8 cellular contexts compared by ENCODE assay signal in the genomic region with DNA sequence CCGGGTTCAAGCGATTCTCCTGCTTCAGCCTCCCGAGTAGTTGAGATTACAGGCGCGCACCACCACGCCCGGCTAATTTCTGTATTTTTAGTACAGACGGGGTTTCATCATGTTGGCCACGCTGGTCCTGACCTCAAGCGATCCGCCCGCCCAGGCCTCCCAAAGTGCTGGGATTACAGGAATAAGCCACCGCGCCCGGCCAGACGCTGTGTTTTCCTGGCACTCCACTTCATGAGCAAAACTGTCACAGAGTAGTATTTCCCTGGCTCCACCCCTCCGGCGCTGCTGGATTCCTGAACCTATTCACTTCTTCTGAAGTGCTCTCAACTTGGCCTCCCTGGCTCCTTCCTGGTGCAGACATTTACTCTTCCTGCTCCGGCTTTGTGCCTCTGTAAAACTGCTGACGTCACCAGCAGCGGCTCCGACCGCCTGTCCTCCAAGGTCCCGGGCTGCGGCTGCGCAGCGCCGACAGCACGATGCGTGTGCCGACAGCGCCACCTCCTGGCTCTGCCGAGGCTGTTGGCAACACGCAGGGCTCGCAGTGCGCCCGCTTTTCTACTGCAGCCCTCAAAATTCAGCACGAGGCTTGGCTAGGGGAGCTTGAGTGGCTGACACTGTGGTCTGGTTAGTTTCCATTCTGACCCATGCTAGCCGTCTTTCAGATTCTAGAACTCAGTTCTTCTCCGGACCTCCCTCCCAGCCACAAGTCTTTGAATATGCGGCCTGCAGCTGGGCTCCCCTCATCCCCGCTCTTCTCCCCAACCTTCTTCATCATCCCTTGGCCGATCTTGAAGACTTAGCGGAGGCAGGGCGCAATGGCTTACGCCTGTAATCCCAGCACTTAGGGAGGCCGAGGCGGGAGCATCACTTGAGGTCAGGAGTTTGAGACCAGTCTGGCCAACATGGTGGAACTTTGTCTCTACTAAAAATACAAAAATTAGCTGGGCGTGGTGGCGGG. TPM values are rescaled to one million over a fixed set of nuclear protein-coding genes. Genes with fewer than 3 reads are reported as not detected.
DNase-seq lines count a peak whose midpoint lies in the region; ATAC-seq and TF ChIP-seq lines count a peak whose summit lies in the region.

No MANE protein-coding gene starts in this region.

- ATAC-seq in GM19438 (IDR thresholded peaks at IDR 0.05; ENCODE audit: low read depth, unreplicated experiment), result peak; percentile 83

- no peaks in the 10 kb centered on the region for H4K20me1 ChIP-seq in BLaER1 treated with 17β-estradiol and CSF1 and Interleukin-3, amounts not matched to agents 10 nM and 100 nM
- no peaks in the 10 kb centered on the region for H4K20me1 ChIP-seq in OCI-LY7 (ENCODE audit: insufficient read depth, low read length)

- DNase-seq in Jurkat, Clone E6-1 (ENCODE audit: low read depth, low spot score), result peak; percentile 89
- DNase-seq in OCI-LY7 (ENCODE audit: low spot score) (peak; percentile 95), activated T-cell treated with anti-CD3 and anti-CD28 coated beads for 24 hours (ENCODE audit: low read depth) (peak; percentile 87), epithelial cell of prostate (ENCODE audit: low read depth, low spot score) (peak; percentile 74), mucosa of gallbladder (ENCODE audit: low spot score) (peak; percentile 97)
- DNase-seq in stimulated activated CD8-positive, alpha-beta memory T cell treated with anti-CD3 and anti-CD28 coated beads, Interleukin-2, amount 100 ng/mL, for 48 hours (ENCODE audit: low read depth in 2 of 2), result peak; percentile 88 to 90

- no peak overlapping the region; a peak in 1 of 20 replicates for H3K4me3 ChIP-seq in BLaER1 treated with 17β-estradiol and CSF1 and Interleukin-3, amounts not matched to agents 10 nM and 100 nM
- peak overlapping the region; percentile 32 for H3K4me3 ChIP-seq in Jurkat, Clone E6-1 (ENCODE audit: low read length)
- no peak overlapping the region for H3K4me3 ChIP-seq in OCI-LY7 (ENCODE audit: low read depth, low read length, poor library complexity, severe bottlenecking)

- H3K4me1 ChIP-seq in BLaER1 treated with 17β-estradiol and CSF1 and Interleukin-3, amounts not matched to agents 10 nM and 100 nM, result peaks cover 0 to 19% (median 12%) of the 10 kb centered on the region in 10 experiments; a peak in 17 of 20 replicates
- H3K4me1 ChIP-seq in OCI-LY7 (ENCODE audit: insufficient read depth, low read length, poor library complexity, severe bottlenecking), result peaks cover 3% of the 10 kb centered on the region

- no peaks in the 10 kb centered on the region for H3K79me2 ChIP-seq in OCI-LY7 (ENCODE audit: insufficient read depth, low read depth, low read length)

- peak; percentile 99 for TF ChIP-seq CTCF in OCI-LY7 (conservative IDR thresholded peaks at IDR 0.05; ENCODE audit: low read length)

- BruUV-seq in OCI-LY7 (replicated peaks; lab: Mats Ljungman, UMichigan), result no TSS peak

- no peaks in the 10 kb centered on the region for H3K9me3 ChIP-seq in BLaER1 treated with 17β-estradiol and CSF1 and Interleukin-3, amounts not matched to agents 10 nM and 100 nM (replicated peaks in 1 of 11)
- no peaks in the 10 kb centered on the region for H3K9me3 ChIP-seq in OCI-LY7 (ENCODE audit: low read length)

- POLR2A ChIA-PET in OCI-LY7 (lab: Charles Lee), result no interaction called here

- no peaks in the 10 kb centered on the region for H3K9me2 ChIP-seq in OCI-LY7 (ENCODE audit: insufficient read depth, low read length)

- H3K36me3 ChIP-seq in BLaER1 treated with 17β-estradiol and CSF1 and Interleukin-3, amounts not matched to agents 10 nM and 100 nM, result no peaks in the 10 kb centered on the region
- no peaks in the 10 kb centered on the region for H3K36me3 ChIP-seq in OCI-LY7 (ENCODE audit: insufficient read depth, low read length)

- intact Hi-C loops in OCI-LY7 (cut with micrococcal nuclease; ENCODE audit: unreplicated experiment), result loop anchor here (1.0 to 10.0 kb wide), 6 partner anchors 107 to 774 kb away; no protein-coding TSS in a partner anchor

- H3K9ac ChIP-seq in BLaER1 treated with 17β-estradiol and CSF1 and Interleukin-3, amounts not matched to agents 10 nM and 100 nM, result peak overlapping the region in 10 of 11 experiments; percentile 37 to 69 (median 50); a peak in 17 of 22 replicates

- CTCF ChIA-PET in OCI-LY7 (lab: Charles Lee; ENCODE audit: unreplicated experiment), result interaction anchor here (0.6 to 0.7 kb wide), 3 partner anchors 35 to 434 kb away, joined by 3 read pairs; no protein-coding TSS in a partner anchor

- H3K27me3 ChIP-seq in BLaER1 treated with 17β-estradiol and CSF1 and Interleukin-3, amounts not matched to agents 10 nM and 100 nM, result no peaks in the 10 kb centered on the region

- H3K27ac ChIP-seq in BLaER1 treated with 17β-estradiol and CSF1 and Interleukin-3, amounts not matched to agents 10 nM and 100 nM, result peak overlapping the region; percentile 37 to 81 (median 73); a peak in 21 of 22 replicates
- H3K27ac ChIP-seq in OCI-LY7 (ENCODE audit: low read depth, low read length, poor library complexity, severe bottlenecking), result no peak overlapping the region
- H3K27ac ChIP-seq in epithelial cell of prostate, result peak overlapping the region; percentile 67

- peak overlapping the region; percentile 99 for H2AFZ ChIP-seq in OCI-LY7 (ENCODE audit: low read length)

- H3K4me2 ChIP-seq in BLaER1 treated with 17β-estradiol and CSF1 and Interleukin-3, amounts not matched to agents 10 nM and 100 nM, result peak overlapping the region; percentile 35 to 77 (median 54)
- peak overlapping the region; percentile 63; the same call in 1 of the 2 replicates for H3K4me2 ChIP-seq in OCI-LY7 (ENCODE audit: low read length)

RNA-seq across cellular contexts. Expression of a gene that starts 36.6 kb away (rescaled TPM):
- 2.3 TPM for polyA plus RNA-seq in Jurkat, Clone E6-1 (2012; ENCODE audit: insufficient read depth, insufficient read length)
- 9.9 and 10.7 TPM in 2 replicates for total RNA-seq in OCI-LY7 (2014; rRNA removed; shearing (Covaris generic))
- total RNA-seq in OCI-LY7 (2022) (14.4 and 19.6 TPM in 2 replicates), mucosa of gallbladder (20.9 TPM)
